Comparison of ENCODE assay signal across 20 cellular contexts in genomic region chrX:21955398-21956189, GRCh38. TPM values are rescaled to one million over a fixed set of nuclear protein-coding genes. Genes with fewer than 3 reads are reported as not detected.
A peak's percentile ranks its signal among the peaks of the same experiment; 100 is the strongest.
DNase-seq lines count a peak whose midpoint lies in the region; ATAC-seq and TF ChIP-seq lines count a peak whose summit lies in the region.
"Had no signal": no experiment of that assay in that cellular context is flagged by ENCODE, and none has a peak within 500 bp of the region (broad histone marks: within the 10 kb centered on the region; RNA-seq: fewer than 3 reads in every experiment).

No MANE protein-coding gene starts in this region.

- H3K27me3 ChIP-seq in trophoblast cell (ENCODE audit: insufficient read depth, low read length) (no peaks in the 10 kb centered on the region), osteoblast (ENCODE audit: insufficient read depth, low read length) (no peaks in the 10 kb centered on the region)
- no peaks in the 10 kb centered on the region for H3K27me3 ChIP-seq in CD8-positive, alpha-beta T cell (ENCODE audit: insufficient read depth, low read length)
- H3K27me3 ChIP-seq: adrenal gland had no signal

- peaks cover 58% of the 10 kb centered on the region for H3K4me1 Mint-ChIP-seq in central memory CD8-positive, alpha-beta T cell
- peaks cover 50% of the 10 kb centered on the region for H3K4me1 Mint-ChIP-seq in CD8-positive, alpha-beta T cell (ENCODE audit: low read depth)

- H3K79me2 ChIP-seq in trophoblast cell (ENCODE audit: control insufficient read depth, insufficient read depth, low read length, poor library complexity) (peaks cover 5% of the 10 kb centered on the region), osteoblast (ENCODE audit: insufficient read depth, low read length) (peaks cover 95% of the 10 kb centered on the region)

- no peak overlapping the region for H2BK12ac ChIP-seq in trophoblast cell (ENCODE audit: low read length)

- no peaks in the 10 kb centered on the region for H3K79me1 ChIP-seq in trophoblast cell (ENCODE audit: low read length)

- H4K12ac ChIP-seq in trophoblast cell (ENCODE audit: low read depth, low read length): no peak overlapping the region

- H2BK120ac ChIP-seq in trophoblast cell (ENCODE audit: insufficient read depth, low read length, poor library complexity): no peak overlapping the region

- H4K20me1 ChIP-seq in osteoblast (ENCODE audit: insufficient read depth, low read length): peaks cover 8% of the 10 kb centered on the region

- H2AK5ac ChIP-seq in trophoblast cell (ENCODE audit: low read length): no peak overlapping the region

- no peak for TF ChIP-seq CTCF in CD8-positive, alpha-beta T cell (IDR thresholded peaks at IDR 0.05)
- TF ChIP-seq CTCF in osteoblast (IDR thresholded peaks at IDR 0.05; ENCODE audit: extremely low read depth, low read depth, low read length): no peak

- peaks cover 0 to 17% of the 10 kb centered on the region in 2 experiments for H3K4me1 ChIP-seq in trophoblast cell (ENCODE audit: control insufficient read depth in 1 of 2, insufficient read depth in 2 of 2, low read length in 2 of 2)
- no peaks in the 10 kb centered on the region for H3K4me1 ChIP-seq in CD8-positive, alpha-beta T cell (ENCODE audit: insufficient read depth, low read length)
- H3K4me1 ChIP-seq in osteoblast (ENCODE audit: insufficient read depth, low read length): peaks cover 4% of the 10 kb centered on the region
- H3K4me1 ChIP-seq: lower lobe of right lung had no signal

- peak overlapping the region; percentile 38 for H3K27ac Mint-ChIP-seq in central memory CD8-positive, alpha-beta T cell (ENCODE audit: low read depth)
- no peak overlapping the region for H3K27ac Mint-ChIP-seq in CD8-positive, alpha-beta T cell

- H4K91ac ChIP-seq in trophoblast cell (ENCODE audit: low read depth, low read length): no peak overlapping the region

- H3K4me3 ChIP-seq in trophoblast cell (ENCODE audit: low read depth, low read length) (no peak overlapping the region), osteoblast (ENCODE audit: insufficient read depth, low read length) (no peak overlapping the region)
- H3K4me3 ChIP-seq in CD8-positive, alpha-beta T cell (ENCODE audit: low read depth, low read length): no peak overlapping the region
- H3K4me3 ChIP-seq: adrenal gland, heart left ventricle, lower lobe of right lung, PC-9 had no signal

- DNase-seq in GDM1 (lab: John Stamatoyannopoulos, UW): peak; percentile 18
- peak; percentile 1 for DNase-seq in KG1 (lab: John Stamatoyannopoulos, UW)
- DNase-seq in central memory CD8-positive, alpha-beta T cell (ENCODE audit: low spot score in 2 of 2): no peak
- no peak for DNase-seq in trophoblast cell
- DNase-seq in CD8-positive, alpha-beta T cell: no peak
- no peak for DNase-seq in NCI-H748 (lab: John Stamatoyannopoulos, UW; ENCODE audit: unreplicated experiment)
- DNase-seq in osteoblast (ENCODE audit: insufficient read length, low spot score, missing footprints): no peak
- DNase-seq: activated CD4-positive, alpha-beta T cell treated with anti-CD3 and anti-CD28 coated beads for 48 hours; activated effector memory CD4-positive, alpha-beta T cell treated with Interleukin-2 at 50 U/mL for 16 hours; central memory CD4-positive, alpha-beta T cell; DMS 273 treated with DMSO at 0.1 percent for 48 hours; effector CD8-positive, alpha-beta T cell; heart left ventricle; lower lobe of right lung; NCI-H2081 treated with DMSO at 0.1 percent for 48 hours; NCI-H526; PC-9; stimulated activated CD4-positive, alpha-beta T cell treated with anti-CD3 and anti-CD28 coated beads, Interleukin-4, amount 100 ng/mL, for 1 hour; substantia nigra had no signal

- H3K4me2 ChIP-seq in trophoblast cell (ENCODE audit: low read length) (peak overlapping the region; percentile 16), osteoblast (ENCODE audit: insufficient read depth, low read length) (no peak overlapping the region)
- H3K4me2 ChIP-seq: PC-9 had no signal

- H3K4ac ChIP-seq in trophoblast cell (ENCODE audit: low read depth, low read length): peak overlapping the region; percentile 87

- no peak overlapping the region for H3K4me3 Mint-ChIP-seq in central memory CD8-positive, alpha-beta T cell
- H3K4me3 Mint-ChIP-seq in CD8-positive, alpha-beta T cell: no peak overlapping the region

- WGBS in trophoblast cell (ENCODE audit: extremely low coverage, insufficient coverage, insufficient read length): no CpG with 5 or more reads among the region's 7 CpGs

- no peaks in the 10 kb centered on the region for H3K36me3 Mint-ChIP-seq in central memory CD8-positive, alpha-beta T cell (ENCODE audit: insufficient read depth)
- no peaks in the 10 kb centered on the region for H3K36me3 Mint-ChIP-seq in CD8-positive, alpha-beta T cell

- H2AFZ ChIP-seq in trophoblast cell (ENCODE audit: insufficient read depth, low read length, poor library complexity): no peak overlapping the region
- H2AFZ ChIP-seq in osteoblast (ENCODE audit: low read length): no peak overlapping the region
- H2AFZ ChIP-seq: PC-9 had no signal

- intact Hi-C loops in CD8-positive, alpha-beta T cell (cut with DNase I, micrococcal nuclease): no loop called here

- POLR2A ChIA-PET in CD8-positive, alpha-beta T cell (lab: Charles Lee): no interaction called here

- H3K9me3 Mint-ChIP-seq in central memory CD8-positive, alpha-beta T cell: no peaks in the 10 kb centered on the region
- H3K9me3 Mint-ChIP-seq in CD8-positive, alpha-beta T cell: no peaks in the 10 kb centered on the region

- ATAC-seq in central memory CD8-positive, alpha-beta T cell (replicated peaks; ENCODE audit: extremely low read depth, poor library complexity, severe bottlenecking): no peak
- no peak for ATAC-seq in CD8-positive, alpha-beta T cell
- ATAC-seq: heart left ventricle had no signal

- no peak overlapping the region for H3K27ac ChIP-seq in trophoblast cell (ENCODE audit: low read depth, low read length)
- H3K27ac ChIP-seq in CD8-positive, alpha-beta T cell (ENCODE audit: low read depth, low read length): no peak overlapping the region
- no peak overlapping the region for H3K27ac ChIP-seq in osteoblast (ENCODE audit: low read depth, low read length)
- H3K27ac ChIP-seq: heart left ventricle, lower lobe of right lung, PC-9 had no signal

- no peak overlapping the region for H3K18ac ChIP-seq in trophoblast cell (ENCODE audit: low read length)

- no peak overlapping the region for H3K23ac ChIP-seq in trophoblast cell (ENCODE audit: low read length)

- no peaks in the 10 kb centered on the region for H3K27me3 Mint-ChIP-seq in central memory CD8-positive, alpha-beta T cell
- no peaks in the 10 kb centered on the region for H3K27me3 Mint-ChIP-seq in CD8-positive, alpha-beta T cell (ENCODE audit: low read depth)

- H3K9ac ChIP-seq in trophoblast cell (ENCODE audit: low read length): no peak overlapping the region

- CTCF ChIA-PET in CD8-positive, alpha-beta T cell (lab: Charles Lee): no interaction called here

- H3K36me3 ChIP-seq in trophoblast cell (ENCODE audit: control insufficient read depth in 1 of 2, insufficient read depth in 2 of 2, low read length in 2 of 2) (peaks cover 1 to 3% of the 10 kb centered on the region in 2 experiments), osteoblast (ENCODE audit: insufficient read depth, low read length) (no peaks in the 10 kb centered on the region)
- no peaks in the 10 kb centered on the region for H3K36me3 ChIP-seq in CD8-positive, alpha-beta T cell (ENCODE audit: insufficient read depth, low read length)
- H3K36me3 ChIP-seq: adrenal gland, heart left ventricle, lower lobe of right lung had no signal

- H3K9me3 ChIP-seq in trophoblast cell (ENCODE audit: insufficient read depth, low read depth, low read length) (no peaks in the 10 kb centered on the region), osteoblast (ENCODE audit: low read depth, low read length) (no peaks in the 10 kb centered on the region)
- H3K9me3 ChIP-seq in CD8-positive, alpha-beta T cell (ENCODE audit: low read length): no peaks in the 10 kb centered on the region
- H3K9me3 ChIP-seq: adrenal gland, heart left ventricle, lower lobe of right lung had no signal

- no peak overlapping the region for H3K14ac ChIP-seq in trophoblast cell (ENCODE audit: low read length)

- no peak overlapping the region for H4K8ac ChIP-seq in trophoblast cell (ENCODE audit: low read depth, low read length)

- H2BK5ac ChIP-seq in trophoblast cell (ENCODE audit: low read depth, low read length, poor library complexity): no peak overlapping the region

RNA-seq across cellular contexts. Expression of gene SMS, which starts 15.1 kb away (rescaled TPM):
- polyA plus RNA-seq in trophoblast cell (2013): 177 and 190 TPM in 2 replicates
- 10 to 100 TPM; 17.9 to 19.1 TPM for total RNA-seq in CD8-positive, alpha-beta T cell
- total RNA-seq in osteoblast: 69.2 and 76.0 TPM in 2 replicates

Comparison
In these comparisons a context has a peak if more than half of its experiments do, and no peak if none do; other contexts are left out.
1. DNase-seq: peak in GDM1 (single experiment) and KG1 (single experiment); none in central memory CD8-positive, alpha-beta T cell (0 of 2), trophoblast cell (0 of 2), CD8-positive, alpha-beta T cell (0 of 7), NCI-H748 (single experiment) and osteoblast (single experiment).